Comparison of ENCODE assay signal across 1 cellular context in the genomic region with DNA sequence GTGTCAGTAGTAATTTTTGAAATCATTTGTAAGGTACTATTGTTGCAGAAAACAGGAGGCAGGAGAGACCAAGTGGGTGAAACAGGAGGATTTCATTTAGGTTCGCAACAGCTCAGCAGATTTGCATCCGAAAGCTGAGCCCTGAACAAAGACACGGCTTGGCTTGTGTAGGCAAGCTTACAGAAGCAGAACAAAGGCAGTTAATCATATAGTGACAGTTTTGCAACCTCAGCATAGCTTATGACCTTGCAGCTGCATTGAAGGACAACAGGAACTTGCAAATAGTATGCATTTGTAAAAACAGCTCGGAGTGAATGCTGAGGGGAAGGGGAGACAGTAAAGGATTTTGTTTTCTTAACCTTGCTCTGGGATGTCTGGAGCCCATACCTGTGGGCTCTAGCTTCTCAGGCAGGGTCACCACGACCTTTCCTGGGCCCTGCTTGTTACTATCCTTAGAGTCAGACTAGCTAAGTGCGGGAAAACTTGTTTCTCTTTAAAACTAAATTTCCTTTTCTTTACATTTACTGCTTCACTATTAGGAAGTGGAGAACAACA.
TF ChIP-seq lines count a peak whose summit lies in the region.
"Not testable (repeated sequence)": the region's sequence is repeated elsewhere in the genome, so short reads cannot be mapped to it uniquely, and the experiment has no call there.

No MANE protein-coding gene starts in this region.

TF ChIP-seq in K562, 482 proteins besides CTCF, POLR2A, EP300 and RAD21:
- TF ChIP-seq, protein P1, sequence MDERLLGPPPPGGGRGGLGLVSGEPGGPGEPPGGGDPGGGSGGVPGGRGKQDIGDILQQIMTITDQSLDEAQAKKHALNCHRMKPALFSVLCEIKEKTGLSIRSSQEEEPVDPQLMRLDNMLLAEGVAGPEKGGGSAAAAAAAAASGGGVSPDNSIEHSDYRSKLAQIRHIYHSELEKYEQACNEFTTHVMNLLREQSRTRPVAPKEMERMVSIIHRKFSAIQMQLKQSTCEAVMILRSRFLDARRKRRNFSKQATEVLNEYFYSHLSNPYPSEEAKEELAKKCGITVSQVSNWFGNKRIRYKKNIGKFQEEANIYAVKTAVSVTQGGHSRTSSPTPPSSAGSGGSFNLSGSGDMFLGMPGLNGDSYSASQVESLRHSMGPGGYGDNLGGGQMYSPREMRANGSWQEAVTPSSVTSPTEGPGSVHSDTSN (CRISPR knock-in tag; IDR thresholded peaks at IDR 0.05; ENCODE audit: low read depth) = not testable (repeated sequence)
- TF ChIP-seq, protein P1 (tag; conservative IDR thresholded peaks at IDR 0.05; ENCODE audit: low read depth) = peak; percentile 84
- TF ChIP-seq C11orf30 (IDR thresholded peaks at IDR 0.05; ENCODE audit: low read depth) (peak; percentile 73), MAFG (tag; conservative IDR thresholded peaks at IDR 0.05) (peak; percentile 71), MAFF (IDR thresholded peaks at IDR 0.05; ENCODE audit: low read length) (peak; percentile 41; the same call in 1 of the 2 replicates), MAFK (IDR thresholded peaks at IDR 0.05; ENCODE audit: low read length) (peak; percentile 60), SOX6 (IDR thresholded peaks at IDR 0.05) (peak; percentile 76), MEIS2 (IDR thresholded peaks at IDR 0.05; ENCODE audit: partially characterized antibody) (peak; percentile 87), ESRRA (IDR thresholded peaks at IDR 0.05; ENCODE audit: borderline replicate concordance, low read depth) (peak; percentile 84), ZNF316 (IDR thresholded peaks at IDR 0.05) (peak; percentile 85)
- TF ChIP-seq, protein P2, sequence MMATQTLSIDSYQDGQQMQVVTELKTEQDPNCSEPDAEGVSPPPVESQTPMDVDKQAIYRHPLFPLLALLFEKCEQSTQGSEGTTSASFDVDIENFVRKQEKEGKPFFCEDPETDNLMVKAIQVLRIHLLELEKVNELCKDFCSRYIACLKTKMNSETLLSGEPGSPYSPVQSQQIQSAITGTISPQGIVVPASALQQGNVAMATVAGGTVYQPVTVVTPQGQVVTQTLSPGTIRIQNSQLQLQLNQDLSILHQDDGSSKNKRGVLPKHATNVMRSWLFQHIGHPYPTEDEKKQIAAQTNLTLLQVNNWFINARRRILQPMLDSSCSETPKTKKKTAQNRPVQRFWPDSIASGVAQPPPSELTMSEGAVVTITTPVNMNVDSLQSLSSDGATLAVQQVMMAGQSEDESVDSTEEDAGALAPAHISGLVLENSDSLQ (IDR thresholded peaks at IDR 0.05) = peak; percentile 77
TF ChIP-seq in K562: peak in this region for 10; not testable (repeated sequence) for 472.
